Comparison of ENCODE assay signal across 30 cellular contexts in genomic region chr7:80662252-80662651, GRCh38. TPM values are rescaled to one million over a fixed set of nuclear protein-coding genes. Genes with fewer than 3 reads are reported as not detected.
"Had no signal": no experiment of that assay in that cellular context is flagged by ENCODE, and none has a peak within 500 bp of the region (broad histone marks: within the 10 kb centered on the region; RNA-seq: fewer than 3 reads in every experiment).

No MANE protein-coding gene starts in this region.

- H3K4me1 ChIP-seq: ascending aorta, breast epithelium, colonic mucosa had no signal

- H3K36me3 ChIP-seq: ascending aorta, breast epithelium, cardiac muscle cell, colonic mucosa, WERI-Rb-1 had no signal

- H3K27me3 ChIP-seq: ascending aorta, breast epithelium, cardiac muscle cell, colonic mucosa had no signal

- H3K4me3 ChIP-seq: ascending aorta, breast epithelium, cardiac muscle cell, colonic mucosa had no signal

- FAIRE-seq: endometrium, endothelial cell of umbilical vein, frontal cortex had no signal

- H3K9me3 ChIP-seq: ascending aorta, breast epithelium, colonic mucosa had no signal

- DNase-seq: activated B cell treated with CpG ODN at 0.5 μM for 24 hours; activated CD4-positive, alpha-beta T cell treated with anti-CD3 and anti-CD28 coated beads for 48 hours; activated CD4-positive, alpha-beta T cell treated with anti-CD3 and anti-CD28 coated beads, Interleukin-2, amount 50 U/mL, for 1 hour; activated CD4-positive, alpha-beta T cell treated with anti-CD3 and anti-CD28 coated beads, Interleukin-2, amount 50 U/mL, for 48 hours; activated CD8-positive, alpha-beta memory T cell treated with anti-CD3 and anti-CD28 coated beads for 24 hours; activated CD8-positive, alpha-beta T cell treated with anti-CD3 and anti-CD28 coated beads for 36 hours; activated effector memory CD4-positive, alpha-beta T cell treated with Interleukin-2 at 50 U/mL for 16 hours; activated gamma-delta T cell treated with Interleukin-2 at 50 U/mL for 16 hours; activated naive CD4-positive, alpha-beta T cell treated with Interleukin-2 at 50 U/mL for 16 hours; activated naive CD8-positive, alpha-beta T cell treated with anti-CD3 and anti-CD28 coated beads, Interleukin-2, amount 10 ng/mL, durations not matched to agents 7 days and 5 days; activated T-cell treated with anti-CD3 and anti-CD28 coated beads, Interleukin-2, amount 50 U/mL, for 4 hours; central memory CD4-positive, alpha-beta T cell; cerebellar nuclear complex; colonic mucosa; effector CD8-positive, alpha-beta T cell; T-helper 1 cell; T-helper 17 cell; T1000; WERI-Rb-1 had no signal

- H3K27ac ChIP-seq: ascending aorta, breast epithelium, cardiac muscle cell, colonic mucosa, epithelial cell of prostate, WERI-Rb-1 had no signal

- ATAC-seq: activated CD4-positive, CD25-positive, alpha-beta regulatory T cell treated with anti-CD3 and anti-CD28 coated beads, Interleukin-2, amount 50 U/mL, for 24 hours; activated CD8-positive, alpha-beta T cell treated with anti-CD3 and anti-CD28 coated beads for 36 hours; activated naive CD4-positive, alpha-beta T cell treated with anti-CD3 and anti-CD28 coated beads, Interleukin-2, amount 50 U/mL, for 72 hours; activated T-cell treated with anti-CD3 and anti-CD28 coated beads, Interleukin-2, amount 50 U/mL, for 4 hours; activated T-helper 17 cell treated with anti-CD3 and anti-CD28 coated beads, Interleukin-2, amount 50 U/mL, for 72 hours; esophagus mucosa; T-helper 17 cell had no signal

RNA-seq across cellular contexts. Expression of gene CD36, which starts 23.8 kb away (rescaled TPM):
- total RNA-seq: activated CD8-positive, alpha-beta T cell treated with anti-CD3 and anti-CD28 coated beads for 36 hours; activated naive CD4-positive, alpha-beta T cell treated with anti-CD3 and anti-CD28 coated beads, Interleukin-2, amount 50 U/mL, for 72 hours; activated T-helper 17 cell treated with anti-CD3 and anti-CD28 coated beads, Interleukin-2, amount 50 U/mL, for 72 hours had no signal
